ENCODE assay signal across 9 cellular contexts in genomic region chr13:79522583-79522982, GRCh38. TPM values are rescaled to one million over a fixed set of nuclear protein-coding genes. Genes with fewer than 3 reads are reported as not detected.
DNase-seq lines count a peak whose midpoint lies in the region; ATAC-seq and TF ChIP-seq lines count a peak whose summit lies in the region.
"Had no signal": no experiment of that assay in that cellular context is flagged by ENCODE, and none has a peak within 500 bp of the region (broad histone marks: within the 10 kb centered on the region; RNA-seq: fewer than 3 reads in every experiment).

No MANE protein-coding gene starts in this region.

- H3K4me1 Mint-ChIP-seq in nephron progenitor cell = peaks cover 4% of the 10 kb centered on the region

- peaks cover 4% of the 10 kb centered on the region for H3K27me3 Mint-ChIP-seq in nephron progenitor cell (ENCODE audit: low read depth, poor library complexity)
- H3K27me3 Mint-ChIP-seq: IgD-negative memory B cell had no signal

- peaks cover 0 to 28% of the 10 kb centered on the region in 2 donors for H3K36me3 ChIP-seq in ascending aorta

- ATAC-seq in GM21367 (IDR thresholded peaks at IDR 0.05; ENCODE audit: unreplicated experiment) = peak; percentile 98
- peak; percentile 97 for ATAC-seq in HG03469 (IDR thresholded peaks at IDR 0.05; ENCODE audit: unreplicated experiment)

- H3K36me3 Mint-ChIP-seq in nephron progenitor cell (ENCODE audit: low read depth) = peaks cover 22% of the 10 kb centered on the region
- H3K36me3 Mint-ChIP-seq: IgD-negative memory B cell had no signal

- H3K27me3 ChIP-seq in ascending aorta = no peaks in the 10 kb centered on the region

- in situ Hi-C loops in astrocyte of the spinal cord (cut with HindIII; ENCODE audit: low sequenced_read_pairs) = no loop called here

- TF ChIP-seq CTCF in GM12864 (IDR thresholded peaks at IDR 0.05; ENCODE audit: low read depth, low read length, missing control alignments) (no peak), astrocyte of the spinal cord (IDR thresholded peaks at IDR 0.05; ENCODE audit: low read depth, low read length) (no peak), nephron progenitor cell (IDR thresholded peaks at IDR 0.05) (no peak), ascending aorta (IDR thresholded peaks at IDR 0.05) (no peak)

- no peak overlapping the region for H3K27ac ChIP-seq in ascending aorta

- H3K4me3 ChIP-seq in GM12864 (ENCODE audit: low read depth, low read length) (no peak overlapping the region), astrocyte of the spinal cord (ENCODE audit: low read depth, low read length) (no peak overlapping the region), ascending aorta (no peak overlapping the region)

- H3K4me3 Mint-ChIP-seq in nephron progenitor cell = no peak overlapping the region
- H3K4me3 Mint-ChIP-seq: IgD-negative memory B cell had no signal

- intact Hi-C loops in posterior cingulate gyrus (cut with DNase I) = loop anchor here (5.0 kb wide), 1 partner anchor 35 kb away; no protein-coding TSS in a partner anchor
- intact Hi-C loops in ascending aorta (cut with DNase I) = no loop called here

- H3K9me3 Mint-ChIP-seq in nephron progenitor cell = no peaks in the 10 kb centered on the region
- H3K9me3 Mint-ChIP-seq: IgD-negative memory B cell had no signal

- no peaks in the 10 kb centered on the region for H3K9me3 ChIP-seq in ascending aorta

- no peaks in the 10 kb centered on the region for H3K4me1 ChIP-seq in ascending aorta

- no peak overlapping the region for H3K27ac Mint-ChIP-seq in nephron progenitor cell
- H3K27ac Mint-ChIP-seq: IgD-negative memory B cell had no signal

- DNase-seq in GM12864 (ENCODE audit: low read depth) = peak; percentile 53
- DNase-seq in astrocyte of the spinal cord (ENCODE audit: low read depth, low spot score) = peak; percentile 93
- DNase-seq in posterior cingulate gyrus = no peak
- no peak for DNase-seq in nephron progenitor cell
- no peak for DNase-seq in ascending aorta (ENCODE audit: low spot score in 2 of 2)
- DNase-seq in activated CD4-positive, CD25-positive, alpha-beta regulatory T cell treated with anti-CD3 and anti-CD28 coated beads, Interleukin-2, amount 50 U/mL, for 72 hours = no peak

RNA-seq across cellular contexts. Expression of gene NDFIP2, which starts 41.6 kb away (rescaled TPM):
- 16.6 TPM for total RNA-seq in ascending aorta

Comparison
In these comparisons a context has a peak if more than half of its experiments do, and no peak if none do; other contexts are left out.
1. DNase-seq: peak in GM12864 (single experiment) and astrocyte of the spinal cord (single experiment); none in posterior cingulate gyrus (0 of 10), nephron progenitor cell (single experiment), ascending aorta (0 of 2) and activated CD4-positive, CD25-positive, alpha-beta regulatory T cell treated with anti-CD3 and anti-CD28 coated beads, Interleukin-2, amount 50 U/mL, for 72 hours (single experiment).